ENCODE assay signal across 1 cellular context in the genomic region with DNA sequence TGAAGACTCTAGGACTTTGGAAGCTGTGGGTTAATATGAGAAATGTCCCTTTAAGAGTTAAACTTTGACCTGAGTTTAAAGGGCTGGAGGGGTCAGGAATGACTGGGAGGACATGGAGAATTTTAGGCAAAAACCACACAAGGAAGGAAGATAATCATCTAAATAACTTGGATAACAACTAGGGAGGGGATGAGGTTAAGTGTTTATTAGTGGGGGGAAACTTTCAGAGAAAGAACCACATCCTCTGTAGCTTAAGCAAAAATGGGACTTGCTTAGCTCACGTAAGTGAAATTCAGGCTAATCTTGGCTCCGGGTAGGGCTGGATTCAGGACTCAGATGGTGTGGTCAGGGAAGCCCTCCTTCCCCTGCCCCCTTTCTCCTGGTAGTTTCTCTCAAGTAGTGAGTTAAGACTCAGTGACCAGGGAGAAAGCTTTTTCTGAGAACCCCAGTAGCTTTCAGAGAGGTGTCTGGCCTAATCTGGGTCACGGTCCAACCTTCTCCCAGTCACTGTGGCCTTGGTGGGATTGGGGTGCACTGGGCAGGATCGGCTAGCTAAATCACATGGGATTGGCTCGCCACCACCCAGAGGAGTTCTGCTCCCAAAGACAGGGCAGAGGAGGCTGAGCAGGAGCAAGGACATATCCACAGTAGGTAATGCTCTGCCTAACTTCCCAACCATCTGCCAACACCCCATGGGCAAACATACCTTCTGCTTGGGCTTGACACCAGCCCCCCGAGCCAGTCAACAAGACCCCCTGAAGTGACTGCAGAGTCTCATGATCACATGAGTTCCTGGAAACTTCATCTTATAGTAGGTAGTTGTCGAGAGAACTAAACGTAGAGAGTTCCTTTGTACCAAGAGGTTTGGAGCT.
TF ChIP-seq lines count a peak whose summit lies in the region.

No MANE protein-coding gene starts in this region.

TF ChIP-seq in GM12878, 131 proteins besides CTCF, POLR2A, EP300 and RAD21:
- TF ChIP-seq RUNX3 (IDR thresholded peaks at IDR 0.05; ENCODE audit: low read length) (0 out of 2 replicates have a peak, but pooled peaks have one; percentile 43), IKZF2 (IDR thresholded peaks at IDR 0.05) (0 out of 4 replicates have a peak, but pooled peaks of 1 of the 2 experiments have one; percentile 12), TARDBP (IDR thresholded peaks at IDR 0.05; ENCODE audit: borderline replicate concordance) (no peak)
